In genomic region chr17:31533546-31534155, GRCh38 we compare ENCODE assay signal across 1 cellular context.
TF ChIP-seq lines count a peak whose summit lies in the region.

No MANE protein-coding gene starts in this region.

TF ChIP-seq in H1, 55 proteins besides CTCF, POLR2A, EP300 and RAD21 (continued from another document):
- TF ChIP-seq CHD7 (IDR thresholded peaks at IDR 0.05; ENCODE audit: insufficient replicate concordance, low read length) (no peak), MAFK (IDR thresholded peaks at IDR 0.05; ENCODE audit: low read depth, low read length) (no peak), SIN3A (conservative IDR thresholded peaks at IDR 0.05 in 1 of 2, IDR thresholded peaks at IDR 0.05 in 1 of 2; ENCODE audit: low read depth in 1 of 2, low read length in 2 of 2) (0 out of 4 replicates have a peak, but pooled peaks of 1 of the 2 experiments have one; percentile 34), FOSL1 (IDR thresholded peaks at IDR 0.05; ENCODE audit: insufficient read depth, low read depth, low read length) (no peak), JUN (IDR thresholded peaks at IDR 0.05; ENCODE audit: low read depth, low read length) (no peak), RBBP5 (IDR thresholded peaks at IDR 0.05; ENCODE audit: borderline replicate concordance, low read depth, low read length) (no peak), CHD1 (IDR thresholded peaks at IDR 0.05; ENCODE audit: low read depth, low read length) (no peak), CEBPB (IDR thresholded peaks at IDR 0.05; ENCODE audit: low read depth, low read length) (no peak), CREB1 (IDR thresholded peaks at IDR 0.05) (no peak), POLR2AphosphoS5 (IDR thresholded peaks at IDR 0.05; ENCODE audit: low read depth, low read length) (no peak), GABPA (IDR thresholded peaks at IDR 0.05; ENCODE audit: borderline replicate concordance, insufficient read depth, low read length) (no peak), RNF2 (IDR thresholded peaks at IDR 0.05; ENCODE audit: borderline replicate concordance, low read depth, low read length, missing control alignments, poor library complexity, severe bottlenecking) (no peak), ATF3 (IDR thresholded peaks at IDR 0.05; ENCODE audit: insufficient read depth, low read depth, low read length) (no peak), YY1 (IDR thresholded peaks at IDR 0.05; ENCODE audit: low read depth, low read length) (0 out of 2 replicates have a peak, but pooled peaks have one; percentile 16), RXRA (IDR thresholded peaks at IDR 0.05; ENCODE audit: insufficient read depth, low read depth, low read length) (no peak), TAF7 (optimal IDR thresholded peaks at IDR 0.05; ENCODE audit: borderline replicate concordance, low read depth, low read length) (no peak), CBX5 (IDR thresholded peaks at IDR 0.05; ENCODE audit: low read depth, low read length) (no peak), EZH2 (IDR thresholded peaks at IDR 0.05; ENCODE audit: low read depth, low read length, severe bottlenecking) (no peak), E2F6 (IDR thresholded peaks at IDR 0.05) (no peak), SIRT6 (IDR thresholded peaks at IDR 0.05; ENCODE audit: low read length) (no peak), SRF (IDR thresholded peaks at IDR 0.05; ENCODE audit: low read depth, low read length) (no peak), GTF2F1 (IDR thresholded peaks at IDR 0.05; ENCODE audit: borderline replicate concordance, low read depth, low read length) (no peak), TCF12 (IDR thresholded peaks at IDR 0.05; ENCODE audit: low read depth, low read length) (0 out of 2 replicates have a peak, but pooled peaks have one; percentile 18), HDAC6 (IDR thresholded peaks at IDR 0.05; ENCODE audit: low read depth, low read length) (no peak), CBX8 (IDR thresholded peaks at IDR 0.05; ENCODE audit: borderline replicate concordance, low read depth, low read length) (no peak), KDM4A (IDR thresholded peaks at IDR 0.05; ENCODE audit: low read depth, low read length, severe bottlenecking) (no peak), ASH2L (IDR thresholded peaks at IDR 0.05; ENCODE audit: low read length) (no peak), EGR1 (IDR thresholded peaks at IDR 0.05; ENCODE audit: borderline replicate concordance, low read depth, low read length) (peak; percentile 66; the same call in 1 of the 2 replicates), MAX (IDR thresholded peaks at IDR 0.05) (no peak), HDAC2 (IDR thresholded peaks at IDR 0.05; ENCODE audit: borderline replicate concordance in 1 of 2, low read depth in 2 of 2, low read length in 2 of 2) (no peak), BCL11A (IDR thresholded peaks at IDR 0.05; ENCODE audit: low read depth in 2 of 2, low read length in 2 of 2) (no peak), KDM5A (IDR thresholded peaks at IDR 0.05; ENCODE audit: low read length) (no peak)
